Comparison of ENCODE assay signal across 24 cellular contexts in genomic region chr14:73720636-73721035, GRCh38. TPM values are rescaled to one million over a fixed set of nuclear protein-coding genes. Genes with fewer than 3 reads are reported as not detected.
DNase-seq lines count a peak whose midpoint lies in the region; ATAC-seq and TF ChIP-seq lines count a peak whose summit lies in the region.
"Had no signal": no experiment of that assay in that cellular context is flagged by ENCODE, and none has a peak within 500 bp of the region (broad histone marks: within the 10 kb centered on the region; RNA-seq: fewer than 3 reads in every experiment).

No MANE protein-coding gene starts in this region.

- peaks cover 80% of the 10 kb centered on the region for H3K36me3 ChIP-seq in CD4-positive, CD25-positive, alpha-beta regulatory T cell (ENCODE audit: control insufficient read depth, insufficient read depth, low read length)
- peaks cover 12 to 83% of the 10 kb centered on the region in 2 donors for H3K36me3 ChIP-seq in psoas muscle (ENCODE audit: insufficient read depth in 1 of 2, low read depth in 1 of 2)

- peaks cover 28% of the 10 kb centered on the region for H3K36me3 Mint-ChIP-seq in CD4-positive, CD25-positive, alpha-beta regulatory T cell
- peaks cover 2% of the 10 kb centered on the region for H3K36me3 Mint-ChIP-seq in T-helper 17 cell (ENCODE audit: low read depth)

- H3K27me3 Mint-ChIP-seq in CD4-positive, CD25-positive, alpha-beta regulatory T cell = no peaks in the 10 kb centered on the region
- H3K27me3 Mint-ChIP-seq in T-helper 17 cell = no peaks in the 10 kb centered on the region

- TF ChIP-seq CTCF in psoas muscle (IDR thresholded peaks at IDR 0.05) = no peak

- no peaks in the 10 kb centered on the region for H3K9me3 ChIP-seq in CD4-positive, CD25-positive, alpha-beta regulatory T cell (ENCODE audit: control insufficient read depth in 2 of 2, low read length in 2 of 2)
- no peaks in the 10 kb centered on the region for H3K9me3 ChIP-seq in T-helper 17 cell (ENCODE audit: control insufficient read depth, low read length, poor library complexity, severe bottlenecking)
- H3K9me3 ChIP-seq in psoas muscle = no peaks in the 10 kb centered on the region
- H3K9me3 ChIP-seq: adrenal gland, body of pancreas, spleen, testis had no signal

- no peak overlapping the region for H3K4me3 ChIP-seq in CD4-positive, CD25-positive, alpha-beta regulatory T cell (ENCODE audit: low read depth, low read length)
- H3K4me3 ChIP-seq in psoas muscle = no peak overlapping the region
- H3K4me3 ChIP-seq: adrenal gland, body of pancreas, spleen, testis had no signal

- peaks cover 17% of the 10 kb centered on the region for H3K4me1 ChIP-seq in CD4-positive, CD25-positive, alpha-beta regulatory T cell (ENCODE audit: control insufficient read depth, insufficient read depth, low read length, poor library complexity, severe bottlenecking)
- peaks cover 36% of the 10 kb centered on the region for H3K4me1 ChIP-seq in psoas muscle
- H3K4me1 ChIP-seq: body of pancreas had no signal

- peak overlapping the region in 2 of 3 donors; percentile 32 to 72 for H3K27ac Mint-ChIP-seq in CD4-positive, CD25-positive, alpha-beta regulatory T cell
- peak overlapping the region; percentile 90 for H3K27ac Mint-ChIP-seq in T-helper 17 cell

- DNase-seq in 8988T = peak; percentile 5
- DNase-seq in CD4-positive, CD25-positive, alpha-beta regulatory T cell = no peak
- DNase-seq in T-helper 17 cell = no peak
- DNase-seq in psoas muscle = no peak
- no peak for DNase-seq in NCI-H2227 treated with DMSO at 0.1 percent for 48 hours (lab: John Stamatoyannopoulos, UW)
- no peak for DNase-seq in ecto neural progenitor cell (ENCODE audit: low spot score)
- DNase-seq in T-helper 1 cell = no peak
- DNase-seq: activated CD4-positive, alpha-beta T cell treated with anti-CD3 and anti-CD28 coated beads, Interleukin-2, amount 50 U/mL, for 48 hours; activated gamma-delta T cell treated with Interleukin-2 at 50 U/mL for 16 hours; activated T-cell treated with anti-CD3 and anti-CD28 coated beads, Interleukin-2, amount 50 U/mL, for 1 hour; adrenal gland; body of pancreas; dermis blood vessel endothelial cell; hypothalamus; Karpas-422; natural killer cell; NCI-H1436; NCI-H2107; NCI-H446 treated with DMSO at 0.1 percent for 48 hours; retina; SHP77; spleen; testis had no signal

- H3K9me3 Mint-ChIP-seq in CD4-positive, CD25-positive, alpha-beta regulatory T cell = no peaks in the 10 kb centered on the region
- H3K9me3 Mint-ChIP-seq: natural killer cell had no signal

- no peaks in the 10 kb centered on the region for H3K27me3 ChIP-seq in CD4-positive, CD25-positive, alpha-beta regulatory T cell (ENCODE audit: control insufficient read depth, insufficient read depth, low read length)
- H3K27me3 ChIP-seq in psoas muscle (ENCODE audit: insufficient read depth in 3 of 3, low read length in 2 of 3) = no peaks in the 10 kb centered on the region
- H3K27me3 ChIP-seq: adrenal gland, body of pancreas, spleen, testis had no signal

- no peak for ATAC-seq in CD4-positive, CD25-positive, alpha-beta regulatory T cell (ENCODE audit: low read depth in 2 of 2)
- ATAC-seq in T-helper 17 cell (no peak), psoas muscle (no peak)
- ATAC-seq: body of pancreas, natural killer cell had no signal

- peaks cover 6 to 23% (median 12%) of the 10 kb centered on the region in 4 donors for H3K4me1 Mint-ChIP-seq in CD4-positive, CD25-positive, alpha-beta regulatory T cell
- H3K4me1 Mint-ChIP-seq in T-helper 17 cell = peaks cover 7% of the 10 kb centered on the region

- H3K27ac ChIP-seq in CD4-positive, CD25-positive, alpha-beta regulatory T cell (ENCODE audit: insufficient read depth, low read length, poor library complexity, severe bottlenecking) = no peak overlapping the region
- peak overlapping the region; percentile 46 for H3K27ac ChIP-seq in psoas muscle
- H3K27ac ChIP-seq: adrenal gland, body of pancreas, C4-2B had no signal

- H3K4me3 Mint-ChIP-seq in CD4-positive, CD25-positive, alpha-beta regulatory T cell = no peak overlapping the region
- H3K4me3 Mint-ChIP-seq in T-helper 17 cell = no peak overlapping the region
- H3K4me3 Mint-ChIP-seq: natural killer cell had no signal

- intact Hi-C loops in psoas muscle (cut with DNase I) = no loop called here

RNA-seq across cellular contexts. Expression of gene PNMA1, which starts 6.5 kb away (rescaled TPM):
- 42.6 TPM for total RNA-seq in CD4-positive, CD25-positive, alpha-beta regulatory T cell
- 10 to 100 TPM; 45.2 to 54.1 (median 51.9) TPM for polyA plus RNA-seq in CD4-positive, CD25-positive, alpha-beta regulatory T cell
- 10 to 100 TPM; 42.0 to 53.7 TPM for total RNA-seq in T-helper 17 cell
- total RNA-seq in psoas muscle = 10 to 100 TPM in 3 of 4 donors, 1 to 10 TPM in 1; 9.3 to 27.0 (median 17.0) TPM
- polyA plus RNA-seq in psoas muscle = 10 to 100 TPM; 11.0 to 28.8 (median 19.6) TPM
